Comparison of ENCODE assay signal across 8 cellular contexts in the genomic region with DNA sequence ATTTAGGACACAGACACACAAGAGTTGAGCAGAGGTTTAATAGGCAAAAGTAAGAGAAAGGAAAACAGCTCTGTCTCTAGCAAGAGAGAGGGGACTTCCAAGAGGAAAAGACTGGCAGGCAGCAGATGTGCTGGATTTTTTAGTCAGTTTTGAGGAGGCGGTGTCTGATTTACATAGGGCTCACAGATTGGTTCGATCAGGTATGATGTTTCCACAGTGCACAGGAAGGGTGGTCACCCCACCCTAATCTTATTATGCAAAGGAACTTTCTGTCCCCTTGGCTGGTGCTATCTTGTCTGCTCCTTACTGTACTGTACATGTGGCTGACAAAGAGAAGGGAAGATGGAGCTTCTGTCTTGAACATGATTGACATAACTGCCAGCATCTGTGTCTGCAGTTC.
A peak's percentile ranks its signal among the peaks of the same experiment; 100 is the strongest.
DNase-seq lines count a peak whose midpoint lies in the region; ATAC-seq and TF ChIP-seq lines count a peak whose summit lies in the region.

No MANE protein-coding gene starts in this region.

- H3K9me3 ChIP-seq in mucosa of rectum (ENCODE audit: control insufficient read depth in 2 of 2, low read length in 2 of 2) = no peaks in the 10 kb centered on the region

- no peaks in the 10 kb centered on the region for H3K27me3 ChIP-seq in mucosa of rectum (ENCODE audit: control insufficient read depth in 2 of 2, insufficient read depth in 2 of 2, low read length in 2 of 2)

- no peak for DNase-seq in stimulated activated CD8-positive, alpha-beta memory T cell treated with anti-CD3 and anti-CD28 coated beads, Interleukin-4, amount 100 ng/mL, for 48 hours
- DNase-seq in kidney tubule cell (ENCODE audit: low spot score) (no peak), NCI-H187 treated with DMSO at 0.1 percent for 48 hours (lab: John Stamatoyannopoulos, UW) (no peak)
- no peak for DNase-seq in activated T-cell treated with anti-CD3 and anti-CD28 coated beads, Interleukin-2, amount 50 U/mL, for 48 hours

- peak overlapping the region in 1 of 2 donors; percentile 40 for H3K9ac ChIP-seq in mucosa of rectum (ENCODE audit: low read depth in 1 of 2, low read length in 2 of 2)

- TF ChIP-seq POLR2A in Raji (IDR thresholded peaks at IDR 0.05; ENCODE audit: insufficient read depth, low read depth, low read length) = peak; percentile 81

- no peak overlapping the region for H3K4me3 ChIP-seq in mucosa of rectum (ENCODE audit: low read length in 2 of 2)

- peak overlapping the region; percentile 72 to 87 for H3K27ac ChIP-seq in mucosa of rectum (ENCODE audit: low read depth in 2 of 2, low read length in 2 of 2)

- ATAC-seq in GM18519 (IDR thresholded peaks at IDR 0.05; ENCODE audit: low FRiP score, unreplicated experiment) (peak; percentile 75), HG02571 (IDR thresholded peaks at IDR 0.05; ENCODE audit: unreplicated experiment) (peak; percentile 65)

- peaks cover 11 to 25% of the 10 kb centered on the region in 2 donors for H3K4me1 ChIP-seq in mucosa of rectum (ENCODE audit: control insufficient read depth in 2 of 2, insufficient read depth in 2 of 2, low read length in 2 of 2)

- peaks cover 22 to 38% of the 10 kb centered on the region in 2 donors for H3K36me3 ChIP-seq in mucosa of rectum (ENCODE audit: control insufficient read depth in 2 of 2, insufficient read depth in 2 of 2, low read length in 2 of 2)
